In genomic region chr11:30554587-30554986, GRCh38 we compare ENCODE assay signal across 10 cellular contexts. TPM values are rescaled to one million over a fixed set of nuclear protein-coding genes. Genes with fewer than 3 reads are reported as not detected.
"Had no signal": no experiment of that assay in that cellular context is flagged by ENCODE, and none has a peak within 500 bp of the region (broad histone marks: within the 10 kb centered on the region; RNA-seq: fewer than 3 reads in every experiment).

No MANE protein-coding gene starts in this region.

RNA-seq across cellular contexts. Expression of gene MPPED2, which starts 31.6 kb away (rescaled TPM):
- total RNA-seq: activated CD4-positive, alpha-beta memory T cell treated with anti-CD3 and anti-CD28 coated beads for 36 hours; activated CD4-positive, alpha-beta T cell treated with anti-CD3 and anti-CD28 coated beads, Interleukin-2, amount 10 ng/mL, durations not matched to agents 24 days and 14 days; activated CD8-positive, alpha-beta memory T cell treated with anti-CD3 and anti-CD28 coated beads for 36 hours; activated CD8-positive, alpha-beta memory T cell treated with anti-CD3 and anti-CD28 coated beads, Interleukin-2, amount 10 ng/mL, durations not matched to agents 7 days and 5 days; activated CD8-positive, alpha-beta T cell treated with anti-CD3 and anti-CD28 coated beads, Interleukin-2, amount 10 ng/mL, durations not matched to agents 7 days and 5 days; activated naive CD4-positive, alpha-beta T cell treated with anti-CD3 and anti-CD28 coated beads for 36 hours; activated T-helper 1 cell treated with anti-CD3 and anti-CD28 coated beads, Interleukin-12 subunit alpha, Interleukin-12 subunit beta, Interleukin-2, Interleukin-4 antibody, amounts not matched to agents 30 ng/mL and 10 ng/mL and 1 ng/mL, durations not matched to agents 14 hours and 24 hours and 36 hours; activated T-helper 2 cell treated with anti-CD3 and anti-CD28 coated beads, Interferon-gamma antibody, Interleukin-2, Interleukin-4, amounts not matched to agents 10 μg/mL and 5 μg/mL and 100 μg/mL, durations not matched to agents 14 hours and 24 hours and 36 hours; foreskin keratinocyte; T-helper 1 cell treated with Interleukin-12 subunit alpha and Interleukin-12 subunit beta and Interleukin-4 antibody, amounts not matched to agents 30 ng/mL and 1 ng/mL, for 36 hours had no signal
- polyA plus RNA-seq: foreskin keratinocyte had no signal
